Comparison of ENCODE assay signal across 12 cellular contexts in the genomic region with DNA sequence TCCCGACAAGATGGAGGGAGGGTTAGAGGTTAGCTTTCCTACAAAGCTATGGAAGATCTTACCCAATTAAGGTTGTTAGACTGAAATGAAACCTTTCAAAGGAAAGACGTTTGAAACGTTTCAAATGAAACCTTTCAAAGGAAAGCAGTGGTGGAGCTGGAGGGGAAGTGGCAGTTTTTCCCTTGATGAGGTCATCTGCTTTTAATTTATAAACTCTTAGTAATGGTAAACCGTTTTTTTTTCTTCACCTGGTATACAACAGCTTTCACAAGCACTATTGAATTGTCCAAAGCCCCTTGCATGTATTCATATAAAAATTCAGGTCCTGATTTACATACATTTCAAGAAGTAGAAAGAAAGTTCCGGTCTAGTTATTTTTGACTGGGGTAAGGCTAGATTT. TPM values are rescaled to one million over a fixed set of nuclear protein-coding genes. Genes with fewer than 3 reads are reported as not detected.
DNase-seq lines count a peak whose midpoint lies in the region; ATAC-seq, FAIRE-seq and TF ChIP-seq lines count a peak whose summit lies in the region.
"Had no signal": no experiment of that assay in that cellular context is flagged by ENCODE, and none has a peak within 500 bp of the region (broad histone marks: within the 10 kb centered on the region; RNA-seq: fewer than 3 reads in every experiment).

No MANE protein-coding gene starts in this region.

- CTCF ChIA-PET in Calu3 (lab: Charles Lee), result no interaction called here

- TF ChIP-seq CTCF in Calu3 (IDR thresholded peaks at IDR 0.05; ENCODE audit: unreplicated experiment) (no peak), astrocyte (IDR thresholded peaks at IDR 0.05; ENCODE audit: insufficient read depth, low read depth, low read length) (no peak)

- H3K27me3 Mint-ChIP-seq in Calu3 (ENCODE audit: unreplicated experiment) (no peaks in the 10 kb centered on the region), astrocyte (ENCODE audit: low read depth, unreplicated experiment) (no peaks in the 10 kb centered on the region)

- BruUV-seq in Calu3 (replicated peaks; lab: Mats Ljungman, UMichigan), result no TSS peak

- peak overlapping the region; percentile 18 for H3K27ac Mint-ChIP-seq in Calu3 (ENCODE audit: unreplicated experiment)
- peak overlapping the region; percentile 11 for H3K27ac Mint-ChIP-seq in astrocyte (ENCODE audit: unreplicated experiment)

- H3K4me3 ChIP-seq in astrocyte (ENCODE audit: insufficient read depth, low read depth, low read length), result no peak overlapping the region

- peaks cover 58% of the 10 kb centered on the region for H3K4me1 Mint-ChIP-seq in Calu3 (ENCODE audit: low read depth, unreplicated experiment)
- peaks cover 49% of the 10 kb centered on the region for H3K4me1 Mint-ChIP-seq in astrocyte (ENCODE audit: low read depth, unreplicated experiment)

- no peaks in the 10 kb centered on the region for H3K27me3 ChIP-seq in astrocyte (ENCODE audit: insufficient read depth, low read length)
- H3K27me3 ChIP-seq: foreskin keratinocyte had no signal

- peaks cover 45% of the 10 kb centered on the region for H3K4me1 ChIP-seq in astrocyte (ENCODE audit: insufficient read depth, low read length)

- no peak overlapping the region for H3K4me3 Mint-ChIP-seq in Calu3 (ENCODE audit: low read depth, unreplicated experiment)
- no peak overlapping the region for H3K4me3 Mint-ChIP-seq in astrocyte (ENCODE audit: unreplicated experiment)
- H3K4me3 Mint-ChIP-seq: T-cell had no signal

- peaks cover 11% of the 10 kb centered on the region for H3K36me3 ChIP-seq in astrocyte (ENCODE audit: insufficient read depth, low read length)

- H3K27ac ChIP-seq in astrocyte (ENCODE audit: low read depth, low read length), result no peak overlapping the region
- H3K27ac ChIP-seq: foreskin keratinocyte had no signal

- H3K79me2 ChIP-seq in astrocyte (ENCODE audit: insufficient read depth, low read length), result peaks cover 15% of the 10 kb centered on the region

- H3K36me3 Mint-ChIP-seq in Calu3 (ENCODE audit: insufficient read depth, unreplicated experiment) (peaks cover 27% of the 10 kb centered on the region), astrocyte (ENCODE audit: low read depth, unreplicated experiment) (peaks cover 15% of the 10 kb centered on the region)

- peaks cover 2% of the 10 kb centered on the region for H3K9me3 Mint-ChIP-seq in Calu3 (ENCODE audit: low read depth, unreplicated experiment)
- no peaks in the 10 kb centered on the region for H3K9me3 Mint-ChIP-seq in astrocyte (ENCODE audit: unreplicated experiment)
- H3K9me3 Mint-ChIP-seq: T-cell had no signal

- H4K20me1 ChIP-seq in astrocyte (ENCODE audit: insufficient read depth, low read length), result peaks cover 17% of the 10 kb centered on the region

- FAIRE-seq in astrocyte (lab: Jason Lieb, UNC), result no peak
- no peak for FAIRE-seq in urothelium cell line (lab: Jason Lieb, UNC)

- no peaks in the 10 kb centered on the region for H3K9me3 ChIP-seq in astrocyte (ENCODE audit: insufficient read depth, low read depth, low read length)

- peak overlapping the region; percentile 19 for H3K4me2 ChIP-seq in astrocyte (ENCODE audit: low read length)

- ATAC-seq in GM19351 (IDR thresholded peaks at IDR 0.05; ENCODE audit: unreplicated experiment) (peak; percentile 21), GM21447 (IDR thresholded peaks at IDR 0.05; ENCODE audit: unreplicated experiment) (no peak), HG02938 (IDR thresholded peaks at IDR 0.05; ENCODE audit: unreplicated experiment) (no peak)
- ATAC-seq: foreskin keratinocyte, T-cell had no signal

- DNase-seq in Calu3 (no peak), NCI-H69 (lab: John Stamatoyannopoulos, UW) (peak; percentile 41), astrocyte (ENCODE audit: low read depth) (no peak), urothelium cell line (ENCODE audit: low spot score) (no peak), NCI-H446 treated with DMSO at 0.1 percent for 48 hours (lab: John Stamatoyannopoulos, UW) (no peak)
- DNase-seq: foreskin keratinocyte, mammary epithelial cell, NCI-H2171 treated with DMSO at 0.1 percent for 48 hours, T-cell had no signal

- intact Hi-C loops in Calu3 (cut with micrococcal nuclease; ENCODE audit: unreplicated experiment), result no loop called here

- H2AFZ ChIP-seq in astrocyte (ENCODE audit: low read depth, low read length), result no peak overlapping the region

- no peak overlapping the region for H3K9ac ChIP-seq in astrocyte (ENCODE audit: low read length)

RNA-seq across cellular contexts. Expression of a gene that starts 7.4 kb away (rescaled TPM):
- total RNA-seq in Calu3 (2022) (56.1 and 75.4 TPM in 2 replicates), astrocyte (91.0 and 98.1 TPM in 2 replicates)
